Comparison of ENCODE assay signal across 9 cellular contexts in genomic region chr5:32217886-32218396, GRCh38. TPM values are rescaled to one million over a fixed set of nuclear protein-coding genes. Genes with fewer than 3 reads are reported as not detected.
A peak's percentile ranks its signal among the peaks of the same experiment; 100 is the strongest.
DNase-seq lines count a peak whose midpoint lies in the region; ATAC-seq and TF ChIP-seq lines count a peak whose summit lies in the region.
"Had no signal": no experiment of that assay in that cellular context is flagged by ENCODE, and none has a peak within 500 bp of the region (broad histone marks: within the 10 kb centered on the region; RNA-seq: fewer than 3 reads in every experiment).

No MANE protein-coding gene starts in this region.

- H3K9me3 Mint-ChIP-seq in GM23338 = no peaks in the 10 kb centered on the region
- H3K9me3 Mint-ChIP-seq in activated CD4-positive, alpha-beta memory T cell treated with anti-CD3 and anti-CD28 coated beads for 36 hours = no peaks in the 10 kb centered on the region

- no peak overlapping the region for H2BK120ac ChIP-seq in trophoblast cell (ENCODE audit: insufficient read depth, low read length, poor library complexity)

- H4K20me1 ChIP-seq in GM23338 (replicated peaks; ENCODE audit: insufficient read depth) = no peaks in the 10 kb centered on the region

- CTCF ChIA-PET in activated CD4-positive, alpha-beta memory T cell treated with anti-CD3 and anti-CD28 coated beads for 36 hours (lab: Charles Lee) = interaction anchor here (1.2 kb wide), 1 partner anchor 14 kb away, joined by 3 read pairs; no protein-coding TSS in a partner anchor

- in situ Hi-C loops in GM13977 (cut with MboI; ENCODE audit: low pct_unique_long_range_greater_than_20kb, low sequenced_read_pairs, unreplicated experiment) = no loop called here

- H3K27ac ChIP-seq in GM23338 (ENCODE audit: low read depth) = 0 out of 2 replicates have a peak overlapping the region, but pooled peaks have one; percentile 36
- peak overlapping the region; percentile 61 for H3K27ac ChIP-seq in cingulate gyrus (ENCODE audit: low read depth, low read length)
- H3K27ac ChIP-seq in trophoblast cell (ENCODE audit: low read depth, low read length) = no peak overlapping the region
- H3K27ac ChIP-seq: upper lobe of right lung had no signal

- H3K4ac ChIP-seq in trophoblast cell (ENCODE audit: low read depth, low read length) = no peak overlapping the region

- POLR2A ChIA-PET in activated CD4-positive, alpha-beta memory T cell treated with anti-CD3 and anti-CD28 coated beads for 36 hours (lab: Charles Lee) = no interaction called here

- no peaks in the 10 kb centered on the region for H3K9me2 ChIP-seq in GM23338 (ENCODE audit: insufficient read depth)

- no peak overlapping the region for H2AK5ac ChIP-seq in trophoblast cell (ENCODE audit: low read length)

- intact Hi-C loops in activated CD4-positive, alpha-beta memory T cell treated with anti-CD3 and anti-CD28 coated beads for 36 hours (cut with micrococcal nuclease) = loop anchor here (10.0 kb wide), 1 partner anchor 83 kb away; no protein-coding TSS in a partner anchor

- no peak overlapping the region for H3K27ac Mint-ChIP-seq in GM23338
- H3K27ac Mint-ChIP-seq in activated CD4-positive, alpha-beta memory T cell treated with anti-CD3 and anti-CD28 coated beads for 36 hours = no peak overlapping the region

- H3K4me2 ChIP-seq in GM23338 (no peak overlapping the region), trophoblast cell (ENCODE audit: low read length) (no peak overlapping the region)

- no peak overlapping the region for H3K14ac ChIP-seq in trophoblast cell (ENCODE audit: low read length)

- H4K8ac ChIP-seq in trophoblast cell (ENCODE audit: low read depth, low read length) = peak overlapping the region; percentile 58

- peaks cover 3% of the 10 kb centered on the region; the same call in 2 of the 3 replicates for H3K4me1 Mint-ChIP-seq in GM23338
- no peaks in the 10 kb centered on the region for H3K4me1 Mint-ChIP-seq in activated CD4-positive, alpha-beta memory T cell treated with anti-CD3 and anti-CD28 coated beads for 36 hours (ENCODE audit: low read depth)

- H3K27me3 Mint-ChIP-seq in GM23338 (ENCODE audit: insufficient read depth, low read depth, poor library complexity) = peaks cover 2% of the 10 kb centered on the region
- H3K27me3 Mint-ChIP-seq in activated CD4-positive, alpha-beta memory T cell treated with anti-CD3 and anti-CD28 coated beads for 36 hours = no peaks in the 10 kb centered on the region

- H3K79me2 ChIP-seq in GM23338 (replicated peaks; ENCODE audit: insufficient read depth) = no peaks in the 10 kb centered on the region
- no peaks in the 10 kb centered on the region for H3K79me2 ChIP-seq in trophoblast cell (ENCODE audit: control insufficient read depth, insufficient read depth, low read length, poor library complexity)

- ATAC-seq in GM23338 = peak; percentile 38; the same call in 1 of the 3 replicates
- no peak for ATAC-seq in HG03097 (IDR thresholded peaks at IDR 0.05; ENCODE audit: low FRiP score, unreplicated experiment)
- ATAC-seq: upper lobe of right lung had no signal

- H4K91ac ChIP-seq in trophoblast cell (ENCODE audit: low read depth, low read length) = no peak overlapping the region

- WGBS in trophoblast cell (ENCODE audit: extremely low coverage, insufficient coverage, insufficient read length) = no CpG with 5 or more reads among the region's 12 CpGs

- H3K36me3 ChIP-seq in GM23338 (ENCODE audit: insufficient read depth) (no peaks in the 10 kb centered on the region), trophoblast cell (ENCODE audit: control insufficient read depth in 1 of 2, insufficient read depth in 2 of 2, low read length in 2 of 2) (no peaks in the 10 kb centered on the region)
- H3K36me3 ChIP-seq: upper lobe of right lung had no signal

- no peaks in the 10 kb centered on the region; the same call in 2 of the 3 replicates for H3K36me3 Mint-ChIP-seq in GM23338 (ENCODE audit: low read depth)
- H3K36me3 Mint-ChIP-seq in activated CD4-positive, alpha-beta memory T cell treated with anti-CD3 and anti-CD28 coated beads for 36 hours = no peaks in the 10 kb centered on the region

- no peak overlapping the region for H3K23ac ChIP-seq in trophoblast cell (ENCODE audit: low read length)

- H3K4me3 ChIP-seq in GM23338 (no peak overlapping the region), trophoblast cell (ENCODE audit: low read depth, low read length) (no peak overlapping the region)
- H3K4me3 ChIP-seq: upper lobe of right lung had no signal

- H3K9me3 ChIP-seq in trophoblast cell (ENCODE audit: insufficient read depth, low read depth, low read length) = no peaks in the 10 kb centered on the region
- H3K9me3 ChIP-seq: upper lobe of right lung had no signal

- H3K79me1 ChIP-seq in trophoblast cell (ENCODE audit: low read length) = peaks cover 5% of the 10 kb centered on the region

- H3K18ac ChIP-seq in trophoblast cell (ENCODE audit: low read length) = no peak overlapping the region

- no peak overlapping the region for H2BK12ac ChIP-seq in trophoblast cell (ENCODE audit: low read length)

- DNase-seq in GM23338 (ENCODE audit: low spot score) = no peak
- peak; percentile 23 for DNase-seq in NCI-H2171 (lab: John Stamatoyannopoulos, UW)
- peak; percentile 89 to 95 for DNase-seq in trophoblast cell
- no peak for DNase-seq in activated CD4-positive, alpha-beta memory T cell treated with anti-CD3 and anti-CD28 coated beads for 36 hours
- DNase-seq in activated CD4-positive, alpha-beta T cell treated with anti-CD3 and anti-CD28 coated beads, Interleukin-2, amount 50 U/mL, for 48 hours = no peak
- DNase-seq in GM13977 (ENCODE audit: low spot score) = no peak
- DNase-seq: upper lobe of right lung had no signal

- H3K27me3 ChIP-seq in GM23338 (ENCODE audit: insufficient read depth) = no peaks in the 10 kb centered on the region
- no peaks in the 10 kb centered on the region for H3K27me3 ChIP-seq in trophoblast cell (ENCODE audit: insufficient read depth, low read length)
- H3K27me3 ChIP-seq: upper lobe of right lung had no signal

- H2AFZ ChIP-seq in GM23338 (peak overlapping the region; percentile 78), trophoblast cell (ENCODE audit: insufficient read depth, low read length, poor library complexity) (peak overlapping the region; percentile 66)

- H3K4me1 ChIP-seq in GM23338 (ENCODE audit: insufficient read depth) (0 out of 2 replicates have a peak, but pooled peaks cover 2% of the 10 kb centered on the region), trophoblast cell (ENCODE audit: control insufficient read depth in 1 of 2, insufficient read depth in 2 of 2, low read length in 2 of 2) (peaks cover 4 to 6% of the 10 kb centered on the region in 2 experiments)

- H3K9ac ChIP-seq in trophoblast cell (ENCODE audit: low read length) = no peak overlapping the region

- H3F3A ChIP-seq in GM23338 (replicated peaks; ENCODE audit: low read depth) = no peaks in the 10 kb centered on the region

- no peak overlapping the region for H2BK5ac ChIP-seq in trophoblast cell (ENCODE audit: low read depth, low read length, poor library complexity)

- no peak for TF ChIP-seq CTCF in GM23338 (conservative IDR thresholded peaks at IDR 0.05; ENCODE audit: low read depth in 2 of 2)
- TF ChIP-seq CTCF in GM13977 (IDR thresholded peaks at IDR 0.05; ENCODE audit: extremely low read depth, insufficient read depth, missing control alignments) = no peak

- no peak overlapping the region for H4K12ac ChIP-seq in trophoblast cell (ENCODE audit: low read depth, low read length)

- no peak overlapping the region for H3K4me3 Mint-ChIP-seq in GM23338
- H3K4me3 Mint-ChIP-seq in activated CD4-positive, alpha-beta memory T cell treated with anti-CD3 and anti-CD28 coated beads for 36 hours = no peak overlapping the region

TF ChIP-seq in GM23338, 12 proteins besides CTCF, POLR2A, EP300 and RAD21 (continues in another document):
- TF ChIP-seq NANOG (IDR thresholded peaks at IDR 0.05; ENCODE audit: borderline replicate concordance) = no peak

RNA-seq across cellular contexts. Expression of gene GOLPH3, which starts 43.8 kb away (rescaled TPM):
- total RNA-seq in GM23338 (2014; rRNA removed; shearing (Covaris generic)) = 96.1 and 113 TPM in 2 replicates
- 61.7 and 68.5 TPM in 2 replicates for polyA plus RNA-seq in GM23338 (2016; fragmentation: Nextera tagmentation; extraction: Ambion mirVana)
- 87.4 and 93.1 TPM in 2 replicates for polyA plus RNA-seq in trophoblast cell (2013)
- 10 to 100 TPM; 65.6 to 67.1 TPM for total RNA-seq in activated CD4-positive, alpha-beta memory T cell treated with anti-CD3 and anti-CD28 coated beads for 36 hours

Comparison
In these comparisons a context has a peak if more than half of its experiments do, and no peak if none do; other contexts are left out.
1. DNase-seq: peak in NCI-H2171 (single experiment) and trophoblast cell (2 of 2); none in GM23338 (single experiment), activated CD4-positive, alpha-beta memory T cell treated with anti-CD3 and anti-CD28 coated beads for 36 hours (single experiment), activated CD4-positive, alpha-beta T cell treated with anti-CD3 and anti-CD28 coated beads, Interleukin-2, amount 50 U/mL, for 48 hours (0 of 2) and GM13977 (single experiment).